7 cellular contexts compared by ENCODE assay signal in genomic region chr2:119462574-119462973, GRCh38. TPM values are rescaled to one million over a fixed set of nuclear protein-coding genes. Genes with fewer than 3 reads are reported as not detected.
"Had no signal": no experiment of that assay in that cellular context is flagged by ENCODE, and none has a peak within 500 bp of the region (broad histone marks: within the 10 kb centered on the region; RNA-seq: fewer than 3 reads in every experiment).

No MANE protein-coding gene starts in this region.

- H3K27ac Mint-ChIP-seq: GM23338, H9, HFFc6, IgD-negative memory B cell had no signal

- H3K4me1 Mint-ChIP-seq: GM23338, IgD-negative memory B cell had no signal

- H3K4me3 Mint-ChIP-seq: GM23338, H9, HFFc6, IgD-negative memory B cell had no signal

- H2AFZ ChIP-seq: GM23338 had no signal

- H3K27ac ChIP-seq: HL-60 had no signal

- H3K4me2 ChIP-seq: GM23338 had no signal

- H3K36me3 Mint-ChIP-seq: IgD-negative memory B cell had no signal

- ATAC-seq: GM23338, HepG2 had no signal

- H3K4me3 ChIP-seq: GM23338 had no signal

- DNase-seq: H9, HCEC 1CT, HFFc6 had no signal

- H3K9me3 Mint-ChIP-seq: GM23338, H9, HFFc6 had no signal

RNA-seq across cellular contexts. Expression of gene TMEM37, which starts 30.9 kb away (rescaled TPM):
- total RNA-seq: HFFc6 had no signal
- polyA plus RNA-seq: IgD-negative memory B cell had no signal
